ENCODE assay signal across 1 cellular context in genomic region chr9:33165263-33166151, GRCh38.
TF ChIP-seq lines count a peak whose summit lies in the region.

No MANE protein-coding gene starts in this region.

TF ChIP-seq in K562, 482 proteins besides CTCF, POLR2A, EP300 and RAD21 (continued from another document and continues in another):
- TF ChIP-seq, protein P1, sequence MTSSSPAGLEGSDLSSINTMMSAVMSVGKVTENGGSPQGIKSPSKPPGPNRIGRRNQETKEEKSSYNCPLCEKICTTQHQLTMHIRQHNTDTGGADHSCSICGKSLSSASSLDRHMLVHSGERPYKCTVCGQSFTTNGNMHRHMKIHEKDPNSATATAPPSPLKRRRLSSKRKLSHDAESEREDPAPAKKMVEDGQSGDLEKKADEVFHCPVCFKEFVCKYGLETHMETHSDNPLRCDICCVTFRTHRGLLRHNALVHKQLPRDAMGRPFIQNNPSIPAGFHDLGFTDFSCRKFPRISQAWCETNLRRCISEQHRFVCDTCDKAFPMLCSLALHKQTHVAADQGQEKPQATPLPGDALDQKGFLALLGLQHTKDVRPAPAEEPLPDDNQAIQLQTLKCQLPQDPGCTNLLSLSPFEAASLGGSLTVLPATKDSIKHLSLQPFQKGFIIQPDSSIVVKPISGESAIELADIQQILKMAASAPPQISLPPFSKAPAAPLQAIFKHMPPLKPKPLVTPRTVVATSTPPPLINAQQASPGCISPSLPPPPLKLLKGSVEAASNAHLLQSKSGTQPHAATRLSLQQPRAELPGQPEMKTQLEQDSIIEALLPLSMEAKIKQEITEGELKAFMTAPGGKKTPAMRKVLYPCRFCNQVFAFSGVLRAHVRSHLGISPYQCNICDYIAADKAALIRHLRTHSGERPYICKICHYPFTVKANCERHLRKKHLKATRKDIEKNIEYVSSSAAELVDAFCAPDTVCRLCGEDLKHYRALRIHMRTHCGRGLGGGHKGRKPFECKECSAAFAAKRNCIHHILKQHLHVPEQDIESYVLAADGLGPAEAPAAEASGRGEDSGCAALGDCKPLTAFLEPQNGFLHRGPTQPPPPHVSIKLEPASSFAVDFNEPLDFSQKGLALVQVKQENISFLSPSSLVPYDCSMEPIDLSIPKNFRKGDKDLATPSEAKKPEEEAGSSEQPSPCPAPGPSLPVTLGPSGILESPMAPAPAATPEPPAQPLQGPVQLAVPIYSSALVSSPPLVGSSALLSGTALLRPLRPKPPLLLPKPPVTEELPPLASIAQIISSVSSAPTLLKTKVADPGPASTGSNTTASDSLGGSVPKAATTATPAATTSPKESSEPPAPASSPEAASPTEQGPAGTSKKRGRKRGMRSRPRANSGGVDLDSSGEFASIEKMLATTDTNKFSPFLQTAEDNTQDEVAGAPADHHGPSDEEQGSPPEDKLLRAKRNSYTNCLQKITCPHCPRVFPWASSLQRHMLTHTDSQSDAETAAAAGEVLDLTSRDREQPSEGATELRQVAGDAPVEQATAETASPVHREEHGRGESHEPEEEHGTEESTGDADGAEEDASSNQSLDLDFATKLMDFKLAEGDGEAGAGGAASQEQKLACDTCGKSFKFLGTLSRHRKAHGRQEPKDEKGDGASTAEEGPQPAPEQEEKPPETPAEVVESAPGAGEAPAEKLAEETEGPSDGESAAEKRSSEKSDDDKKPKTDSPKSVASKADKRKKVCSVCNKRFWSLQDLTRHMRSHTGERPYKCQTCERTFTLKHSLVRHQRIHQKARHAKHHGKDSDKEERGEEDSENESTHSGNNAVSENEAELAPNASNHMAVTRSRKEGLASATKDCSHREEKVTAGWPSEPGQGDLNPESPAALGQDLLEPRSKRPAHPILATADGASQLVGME (CRISPR knock-in tag; IDR thresholded peaks at IDR 0.05) = no peak
- TF ChIP-seq U2AF2 (optimal IDR thresholded peaks at IDR 0.05; ENCODE audit: low read depth, low read length) = no peak
- TF ChIP-seq GTF2E2 (tag; IDR thresholded peaks at IDR 0.05) = no peak
- TF ChIP-seq GATAD2B (IDR thresholded peaks at IDR 0.05; ENCODE audit: borderline replicate concordance) = 0 out of 2 replicates have a peak, but pooled peaks have one; percentile 33
- TF ChIP-seq, protein P2, sequence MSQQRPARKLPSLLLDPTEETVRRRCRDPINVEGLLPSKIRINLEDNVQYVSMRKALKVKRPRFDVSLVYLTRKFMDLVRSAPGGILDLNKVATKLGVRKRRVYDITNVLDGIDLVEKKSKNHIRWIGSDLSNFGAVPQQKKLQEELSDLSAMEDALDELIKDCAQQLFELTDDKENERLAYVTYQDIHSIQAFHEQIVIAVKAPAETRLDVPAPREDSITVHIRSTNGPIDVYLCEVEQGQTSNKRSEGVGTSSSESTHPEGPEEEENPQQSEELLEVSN (IDR thresholded peaks at IDR 0.05; ENCODE audit: borderline replicate concordance in 1 of 2, extremely low read depth in 1 of 2, insufficient read depth in 1 of 2, insufficient read length in 1 of 2, low read depth in 1 of 2, low read length in 1 of 2, poor library complexity in 1 of 2, severe bottlenecking in 1 of 2) = no peak
- no peak for TF ChIP-seq ZBED1 (IDR thresholded peaks at IDR 0.05)
- no peak for TF ChIP-seq HNRNPH1 (optimal IDR thresholded peaks at IDR 0.05; ENCODE audit: low read depth, low read length)
- TF ChIP-seq ZBTB26 (CRISPR knock-in tag; IDR thresholded peaks at IDR 0.05) = no peak
- TF ChIP-seq RAD51 (IDR thresholded peaks at IDR 0.05; ENCODE audit: borderline replicate concordance, low read depth) = no peak
- no peak for TF ChIP-seq SMARCA5 (IDR thresholded peaks at IDR 0.05)
- TF ChIP-seq, protein P3, sequence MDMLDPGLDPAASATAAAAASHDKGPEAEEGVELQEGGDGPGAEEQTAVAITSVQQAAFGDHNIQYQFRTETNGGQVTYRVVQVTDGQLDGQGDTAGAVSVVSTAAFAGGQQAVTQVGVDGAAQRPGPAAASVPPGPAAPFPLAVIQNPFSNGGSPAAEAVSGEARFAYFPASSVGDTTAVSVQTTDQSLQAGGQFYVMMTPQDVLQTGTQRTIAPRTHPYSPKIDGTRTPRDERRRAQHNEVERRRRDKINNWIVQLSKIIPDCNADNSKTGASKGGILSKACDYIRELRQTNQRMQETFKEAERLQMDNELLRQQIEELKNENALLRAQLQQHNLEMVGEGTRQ (CRISPR knock-in tag; IDR thresholded peaks at IDR 0.05) = no peak
- no peak for TF ChIP-seq KAT7 (CRISPR knock-in tag; IDR thresholded peaks at IDR 0.05; ENCODE audit: borderline replicate concordance)
- TF ChIP-seq, protein P4, sequence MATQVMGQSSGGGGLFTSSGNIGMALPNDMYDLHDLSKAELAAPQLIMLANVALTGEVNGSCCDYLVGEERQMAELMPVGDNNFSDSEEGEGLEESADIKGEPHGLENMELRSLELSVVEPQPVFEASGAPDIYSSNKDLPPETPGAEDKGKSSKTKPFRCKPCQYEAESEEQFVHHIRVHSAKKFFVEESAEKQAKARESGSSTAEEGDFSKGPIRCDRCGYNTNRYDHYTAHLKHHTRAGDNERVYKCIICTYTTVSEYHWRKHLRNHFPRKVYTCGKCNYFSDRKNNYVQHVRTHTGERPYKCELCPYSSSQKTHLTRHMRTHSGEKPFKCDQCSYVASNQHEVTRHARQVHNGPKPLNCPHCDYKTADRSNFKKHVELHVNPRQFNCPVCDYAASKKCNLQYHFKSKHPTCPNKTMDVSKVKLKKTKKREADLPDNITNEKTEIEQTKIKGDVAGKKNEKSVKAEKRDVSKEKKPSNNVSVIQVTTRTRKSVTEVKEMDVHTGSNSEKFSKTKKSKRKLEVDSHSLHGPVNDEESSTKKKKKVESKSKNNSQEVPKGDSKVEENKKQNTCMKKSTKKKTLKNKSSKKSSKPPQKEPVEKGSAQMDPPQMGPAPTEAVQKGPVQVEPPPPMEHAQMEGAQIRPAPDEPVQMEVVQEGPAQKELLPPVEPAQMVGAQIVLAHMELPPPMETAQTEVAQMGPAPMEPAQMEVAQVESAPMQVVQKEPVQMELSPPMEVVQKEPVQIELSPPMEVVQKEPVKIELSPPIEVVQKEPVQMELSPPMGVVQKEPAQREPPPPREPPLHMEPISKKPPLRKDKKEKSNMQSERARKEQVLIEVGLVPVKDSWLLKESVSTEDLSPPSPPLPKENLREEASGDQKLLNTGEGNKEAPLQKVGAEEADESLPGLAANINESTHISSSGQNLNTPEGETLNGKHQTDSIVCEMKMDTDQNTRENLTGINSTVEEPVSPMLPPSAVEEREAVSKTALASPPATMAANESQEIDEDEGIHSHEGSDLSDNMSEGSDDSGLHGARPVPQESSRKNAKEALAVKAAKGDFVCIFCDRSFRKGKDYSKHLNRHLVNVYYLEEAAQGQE (CRISPR knock-in tag; IDR thresholded peaks at IDR 0.05; ENCODE audit: low read depth) = no peak
- TF ChIP-seq, protein P5, sequence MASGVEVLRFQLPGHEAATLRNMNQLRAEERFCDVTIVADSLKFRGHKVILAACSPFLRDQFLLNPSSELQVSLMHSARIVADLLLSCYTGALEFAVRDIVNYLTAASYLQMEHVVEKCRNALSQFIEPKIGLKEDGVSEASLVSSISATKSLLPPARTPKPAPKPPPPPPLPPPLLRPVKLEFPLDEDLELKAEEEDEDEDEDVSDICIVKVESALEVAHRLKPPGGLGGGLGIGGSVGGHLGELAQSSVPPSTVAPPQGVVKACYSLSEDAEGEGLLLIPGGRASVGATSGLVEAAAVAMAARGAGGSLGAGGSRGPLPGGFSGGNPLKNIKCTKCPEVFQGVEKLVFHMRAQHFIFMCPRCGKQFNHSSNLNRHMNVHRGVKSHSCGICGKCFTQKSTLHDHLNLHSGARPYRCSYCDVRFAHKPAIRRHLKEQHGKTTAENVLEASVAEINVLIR (CRISPR knock-in tag; IDR thresholded peaks at IDR 0.05) = no peak
- no peak for TF ChIP-seq SIRT6 (IDR thresholded peaks at IDR 0.05; ENCODE audit: low read depth, low read length)
- no peak for TF ChIP-seq MEF2A (IDR thresholded peaks at IDR 0.05; ENCODE audit: control insufficient read depth, low read depth, low read length)
- TF ChIP-seq ZNF324 (CRISPR knock-in tag; IDR thresholded peaks at IDR 0.05) = no peak
- TF ChIP-seq MIER1 (IDR thresholded peaks at IDR 0.05; ENCODE audit: low read depth) = no peak
- no peak for TF ChIP-seq ZNF75A (CRISPR knock-in tag; IDR thresholded peaks at IDR 0.05)
- no peak for TF ChIP-seq L3MBTL2 (IDR thresholded peaks at IDR 0.05)
- no peak for TF ChIP-seq HLTF (IDR thresholded peaks at IDR 0.05)
- no peak for TF ChIP-seq CBFA2T2 (conservative IDR thresholded peaks at IDR 0.05)
- TF ChIP-seq PHTF2 (CRISPR knock-in tag; IDR thresholded peaks at IDR 0.05) = no peak
- TF ChIP-seq RBM34 (IDR thresholded peaks at IDR 0.05; ENCODE audit: borderline replicate concordance, insufficient read depth, low read length) = no peak
- TF ChIP-seq ZFP91 (CRISPR knock-in tag; IDR thresholded peaks at IDR 0.05) = no peak
- 0 out of 2 replicates have a peak, but pooled peaks have one; percentile 19 for TF ChIP-seq MTA2 (IDR thresholded peaks at IDR 0.05; ENCODE audit: low read depth)
- no peak for TF ChIP-seq HNRNPL (IDR thresholded peaks at IDR 0.05; ENCODE audit: low read depth, low read length)
- peak; percentile 58; the same call in 1 of the 2 replicates for TF ChIP-seq TEAD4 (IDR thresholded peaks at IDR 0.05; ENCODE audit: low read length)
- TF ChIP-seq TEAD4 (CRISPR knock-in tag; IDR thresholded peaks at IDR 0.05; ENCODE audit: borderline replicate concordance) = no peak
- no peak for TF ChIP-seq ZNF217 (CRISPR knock-in tag; IDR thresholded peaks at IDR 0.05)
- no peak for TF ChIP-seq ZNF512 (tag; IDR thresholded peaks at IDR 0.05)
- no peak for TF ChIP-seq NCOA6 (IDR thresholded peaks at IDR 0.05)
- no peak for TF ChIP-seq NBN (IDR thresholded peaks at IDR 0.05; ENCODE audit: low read depth)
- no peak for TF ChIP-seq CREB1 (IDR thresholded peaks at IDR 0.05)
- no peak for TF ChIP-seq CREB1 (CRISPR knock-in tag; IDR thresholded peaks at IDR 0.05)
- no peak for TF ChIP-seq SMAD3 (CRISPR knock-in tag; conservative IDR thresholded peaks at IDR 0.05)
- no peak for TF ChIP-seq ZNF197 (CRISPR knock-in tag; IDR thresholded peaks at IDR 0.05; ENCODE audit: low read depth)
- TF ChIP-seq CEBPG (CRISPR knock-in tag; IDR thresholded peaks at IDR 0.05) = peak; percentile 94
- TF ChIP-seq CEBPG (tag; conservative IDR thresholded peaks at IDR 0.05 in 1 of 2, IDR thresholded peaks at IDR 0.05 in 1 of 2) = peak; percentile 95 to 97
- TF ChIP-seq MNT (conservative IDR thresholded peaks at IDR 0.05) = peak in 1 of 2 experiments; percentile 55; a peak in 2 of 4 replicates
- TF ChIP-seq SRSF3 (IDR thresholded peaks at IDR 0.05; ENCODE audit: insufficient read depth, low read length) = no peak
